8 cellular contexts compared by ENCODE assay signal in genomic region chr20:50580016-50580747, GRCh38.
DNase-seq lines count a peak whose midpoint lies in the region; ATAC-seq and TF ChIP-seq lines count a peak whose summit lies in the region.

No MANE protein-coding gene starts in this region.

- no peak overlapping the region for H3K4me3 ChIP-seq in MM.1S (ENCODE audit: low read length)

- peaks cover 77% of the 10 kb centered on the region for H3K36me3 Mint-ChIP-seq in activated CD8-positive, alpha-beta T cell treated with anti-CD3 and anti-CD28 coated beads, Interleukin-2, amount 10 ng/mL, durations not matched to agents 7 days and 5 days (ENCODE audit: low read depth)
- peaks cover 29% of the 10 kb centered on the region for H3K36me3 Mint-ChIP-seq in type B pancreatic cell

- CTCF ChIA-PET in GM10248 (lab: Yijun Ruan, JAX): interaction anchor here (0.6 to 3.0 kb wide), 12 partner anchors 10 to 401 kb away, joined by 3 to 18 read pairs (median 4); no protein-coding TSS in a partner anchor
- CTCF ChIA-PET in activated CD8-positive, alpha-beta T cell treated with anti-CD3 and anti-CD28 coated beads, Interleukin-2, amount 10 ng/mL, durations not matched to agents 7 days and 5 days (lab: Charles Lee): interaction anchor here (0.6 to 2.5 kb wide), 20 partner anchors 8 to 392 kb away, joined by 3 to 22 read pairs (median 5); no protein-coding TSS in a partner anchor

- H3K9me3 Mint-ChIP-seq in activated CD8-positive, alpha-beta T cell treated with anti-CD3 and anti-CD28 coated beads, Interleukin-2, amount 10 ng/mL, durations not matched to agents 7 days and 5 days (ENCODE audit: insufficient read depth): no peaks in the 10 kb centered on the region
- no peaks in the 10 kb centered on the region for H3K9me3 Mint-ChIP-seq in type B pancreatic cell

- H3K27ac Mint-ChIP-seq in activated CD8-positive, alpha-beta T cell treated with anti-CD3 and anti-CD28 coated beads, Interleukin-2, amount 10 ng/mL, durations not matched to agents 7 days and 5 days: peak overlapping the region; percentile 14
- H3K27ac Mint-ChIP-seq in type B pancreatic cell: no peak overlapping the region

- H3K36me3 ChIP-seq in MM.1S (replicated peaks; ENCODE audit: insufficient read depth, low read length): peaks cover 7% of the 10 kb centered on the region; the same call in 1 of the 2 replicates

- H3F3A ChIP-seq in MM.1S (ENCODE audit: insufficient read depth, low read length): no peaks in the 10 kb centered on the region

- no peaks in the 10 kb centered on the region for H3K9me3 ChIP-seq in MM.1S (replicated peaks; ENCODE audit: insufficient read depth, low read length)

- no peak overlapping the region for H3K4me3 Mint-ChIP-seq in activated CD8-positive, alpha-beta T cell treated with anti-CD3 and anti-CD28 coated beads, Interleukin-2, amount 10 ng/mL, durations not matched to agents 7 days and 5 days
- H3K4me3 Mint-ChIP-seq in type B pancreatic cell: no peak overlapping the region

- no peaks in the 10 kb centered on the region for H3K27me3 Mint-ChIP-seq in activated CD8-positive, alpha-beta T cell treated with anti-CD3 and anti-CD28 coated beads, Interleukin-2, amount 10 ng/mL, durations not matched to agents 7 days and 5 days (ENCODE audit: low read depth)
- no peaks in the 10 kb centered on the region for H3K27me3 Mint-ChIP-seq in type B pancreatic cell

- no peaks in the 10 kb centered on the region for H3K27me3 ChIP-seq in MM.1S (replicated peaks; ENCODE audit: insufficient read depth, low read length)

- H3K4me2 ChIP-seq in MM.1S (ENCODE audit: low read depth, low read length): no peak overlapping the region

- H2AFZ ChIP-seq in MM.1S (ENCODE audit: low read length): no peak overlapping the region

- peak; percentile 66 for DNase-seq in GM10248 (ENCODE audit: extremely low spot score)
- no peak for DNase-seq in MM.1S
- DNase-seq in activated CD8-positive, alpha-beta T cell treated with anti-CD3 and anti-CD28 coated beads, Interleukin-2, amount 10 ng/mL, durations not matched to agents 7 days and 5 days: peak; percentile 60
- DNase-seq in epidermal melanocyte (ENCODE audit: insufficient read length, low spot score): peak; percentile 75
- peak; percentile 62 for DNase-seq in mucosa of gallbladder (ENCODE audit: low spot score)
- DNase-seq in type B pancreatic cell (ENCODE audit: extremely low spot score, unreplicated experiment): no peak
- no peak for DNase-seq in KG1 (lab: John Stamatoyannopoulos, UW)

- no peaks in the 10 kb centered on the region for H3K9me2 ChIP-seq in MM.1S (replicated peaks; ENCODE audit: insufficient read depth, low read length)

- POLR2A ChIA-PET in GM10248 (lab: Yijun Ruan, JAX): no interaction called here
- POLR2A ChIA-PET in activated CD8-positive, alpha-beta T cell treated with anti-CD3 and anti-CD28 coated beads, Interleukin-2, amount 10 ng/mL, durations not matched to agents 7 days and 5 days (lab: Charles Lee): no interaction called here

- no peak overlapping the region for H3K27ac ChIP-seq in MM.1S (ENCODE audit: low read length)

- H3K79me2 ChIP-seq in MM.1S (ENCODE audit: low read length): no peaks in the 10 kb centered on the region

- no peaks in the 10 kb centered on the region for H4K20me1 ChIP-seq in MM.1S (ENCODE audit: insufficient read depth, low read length)

- no peaks in the 10 kb centered on the region for H3K4me1 ChIP-seq in MM.1S (ENCODE audit: low read length)

- H3K9ac ChIP-seq in MM.1S (ENCODE audit: low read length): no peak overlapping the region

- H3K4me1 Mint-ChIP-seq in activated CD8-positive, alpha-beta T cell treated with anti-CD3 and anti-CD28 coated beads, Interleukin-2, amount 10 ng/mL, durations not matched to agents 7 days and 5 days (ENCODE audit: low read depth): peaks cover 3% of the 10 kb centered on the region
- H3K4me1 Mint-ChIP-seq in type B pancreatic cell (ENCODE audit: unreplicated experiment): no peaks in the 10 kb centered on the region

- TF ChIP-seq CTCF in GM10248 (IDR thresholded peaks at IDR 0.05; ENCODE audit: control extremely low read depth, extremely low read depth, low read depth, missing control alignments) (peak; percentile 58), MM.1S (IDR thresholded peaks at IDR 0.05; ENCODE audit: low read length) (peak; percentile 62), type B pancreatic cell (conservative IDR thresholded peaks at IDR 0.05) (peak; percentile 85)

- peak; percentile 52 for ATAC-seq in activated CD8-positive, alpha-beta T cell treated with anti-CD3 and anti-CD28 coated beads, Interleukin-2, amount 10 ng/mL, durations not matched to agents 7 days and 5 days
- ATAC-seq in GM21526 (IDR thresholded peaks at IDR 0.05; ENCODE audit: low FRiP score, unreplicated experiment): no peak

Comparison
In these comparisons a context has a peak if more than half of its experiments do, and no peak if none do; other contexts are left out.
1. DNase-seq: peak in GM10248 (single experiment), activated CD8-positive, alpha-beta T cell treated with anti-CD3 and anti-CD28 coated beads, Interleukin-2, amount 10 ng/mL, durations not matched to agents 7 days and 5 days (single experiment), epidermal melanocyte (single experiment) and mucosa of gallbladder (single experiment); none in MM.1S (single experiment), type B pancreatic cell (single experiment) and KG1 (single experiment).
2. Peak in every context shown above with its lines, with median percentiles within 50 percentile points of each other: CTCF ChIP-seq.